In genomic region chr1:96559707-96560588, GRCh38 we compare ENCODE assay signal across 11 cellular contexts.
DNase-seq lines count a peak whose midpoint lies in the region; ATAC-seq, FAIRE-seq and TF ChIP-seq lines count a peak whose summit lies in the region.
"Had no signal": no experiment of that assay in that cellular context is flagged by ENCODE, and none has a peak within 500 bp of the region (broad histone marks: within the 10 kb centered on the region; RNA-seq: fewer than 3 reads in every experiment).

No MANE protein-coding gene starts in this region.

- TF ChIP-seq POLR2A in right lobe of liver (IDR thresholded peaks at IDR 0.05) (no peak), HepG2 (IDR thresholded peaks at IDR 0.05; ENCODE audit: insufficient read depth in 1 of 2, low read depth in 2 of 2, low read length in 2 of 2) (no peak)

- BruUV-seq in HepG2 (replicated peaks; lab: Mats Ljungman, UMichigan) = no TSS peak

- 41% methylated on average over 4 of the region's 4 CpGs for WGBS in right lobe of liver (ENCODE audit: insufficient coverage, low coverage, low lambda C conversion rate, missing lambda C conversion rate)
- 5% methylated on average over 4 of the region's 4 CpGs for WGBS in HepG2 (ENCODE audit: low lambda C conversion rate)
- 57 to 67% methylated on average over 4 of the region's 4 CpGs for WGBS in aorta, 2 donors

- no peaks in the 10 kb centered on the region for H3K9me3 Mint-ChIP-seq in activated CD8-positive, alpha-beta T cell treated with anti-CD3 and anti-CD28 coated beads, Interleukin-2, amount 10 ng/mL, durations not matched to agents 7 days and 5 days (ENCODE audit: insufficient read depth)

- in situ Hi-C loops in HepG2 (cut with HindIII; ENCODE audit: extremely low pct_ligation_motif_present, low pct_unique_long_range_greater_than_20kb) = no loop called here

- peaks cover 3% of the 10 kb centered on the region for H3K27me3 Mint-ChIP-seq in activated CD8-positive, alpha-beta T cell treated with anti-CD3 and anti-CD28 coated beads, Interleukin-2, amount 10 ng/mL, durations not matched to agents 7 days and 5 days (ENCODE audit: low read depth)

- H3K27ac Mint-ChIP-seq in activated CD8-positive, alpha-beta T cell treated with anti-CD3 and anti-CD28 coated beads, Interleukin-2, amount 10 ng/mL, durations not matched to agents 7 days and 5 days = no peak overlapping the region

- no peak for TF ChIP-seq EP300 in HepG2 (IDR thresholded peaks at IDR 0.05; ENCODE audit: low read depth in 2 of 2, low read length in 2 of 2)
- TF ChIP-seq EP300 in HepG2 (CRISPR knock-in tag; IDR thresholded peaks at IDR 0.05; ENCODE audit: borderline replicate concordance) = no peak

- intact Hi-C loops in right lobe of liver (cut with DNase I) (no loop called here), HepG2 (cut with micrococcal nuclease; ENCODE audit: unreplicated experiment) (no loop called here), kidney (cut with DNase I) (no loop called here), aorta (cut with DNase I) (no loop called here)

- no peak overlapping the region for H3K4me3 Mint-ChIP-seq in activated CD8-positive, alpha-beta T cell treated with anti-CD3 and anti-CD28 coated beads, Interleukin-2, amount 10 ng/mL, durations not matched to agents 7 days and 5 days

- POLR2A ChIA-PET in HepG2 (lab: Yijun Ruan, JAX) = no interaction called here
- POLR2A ChIA-PET in activated CD8-positive, alpha-beta T cell treated with anti-CD3 and anti-CD28 coated beads, Interleukin-2, amount 10 ng/mL, durations not matched to agents 7 days and 5 days (lab: Charles Lee) = no interaction called here

- no peak overlapping the region for H3K27ac ChIP-seq in right lobe of liver
- H3K27ac ChIP-seq in HepG2 (ENCODE audit: extremely low read length, insufficient read depth, low read length) = no peak overlapping the region
- H3K27ac ChIP-seq in kidney (ENCODE audit: low read depth in 2 of 2, low read length in 2 of 2) = no peak overlapping the region
- H3K27ac ChIP-seq in aorta (ENCODE audit: low read depth in 1 of 2, low read length in 2 of 2) = peak overlapping the region in 1 of 2 donors; percentile 44
- H3K27ac ChIP-seq: A549 had no signal

- no peak overlapping the region for H3K9ac ChIP-seq in HepG2 (ENCODE audit: insufficient read depth, low read depth, low read length)
- H3K9ac ChIP-seq in kidney (ENCODE audit: low read length in 2 of 2) = no peak overlapping the region

- no peak for TF ChIP-seq RAD21 in HepG2 (CRISPR knock-in tag; IDR thresholded peaks at IDR 0.05)

- H3K4me1 Mint-ChIP-seq in activated CD8-positive, alpha-beta T cell treated with anti-CD3 and anti-CD28 coated beads, Interleukin-2, amount 10 ng/mL, durations not matched to agents 7 days and 5 days (ENCODE audit: low read depth) = no peaks in the 10 kb centered on the region

- no peak overlapping the region for H2AFZ ChIP-seq in HepG2 (ENCODE audit: low read length)

- CTCF ChIA-PET in HepG2 (lab: Yijun Ruan, JAX; ENCODE audit: low intra/inter-chr PET ratio, low total read pairs) = no interaction called here
- CTCF ChIA-PET in activated CD8-positive, alpha-beta T cell treated with anti-CD3 and anti-CD28 coated beads, Interleukin-2, amount 10 ng/mL, durations not matched to agents 7 days and 5 days (lab: Charles Lee) = no interaction called here

- TF ChIP-seq CTCF in right lobe of liver (IDR thresholded peaks at IDR 0.05) = no peak
- no peak for TF ChIP-seq CTCF in HepG2 (CRISPR knock-in tag; IDR thresholded peaks at IDR 0.05)
- TF ChIP-seq CTCF in kidney (IDR thresholded peaks at IDR 0.05; ENCODE audit: borderline replicate concordance, extremely low read depth, insufficient read depth) = no peak

- H3K4me2 ChIP-seq in HepG2 (ENCODE audit: low read depth, low read length) = no peak overlapping the region
- H3K4me2 ChIP-seq: A549 had no signal

- H3K9me3 ChIP-seq in right lobe of liver (no peaks in the 10 kb centered on the region), HepG2 (ENCODE audit: low read length) (peaks cover 8% of the 10 kb centered on the region), kidney (ENCODE audit: control insufficient read depth in 1 of 2, low read length in 2 of 2) (peaks cover 0 to 3% of the 10 kb centered on the region in 2 donors), aorta (ENCODE audit: control insufficient read depth, low read length) (no peaks in the 10 kb centered on the region)
- H3K9me3 ChIP-seq: A549 had no signal

- FAIRE-seq in HepG2 (lab: Jason Lieb, UNC) (no peak), kidney (lab: Jason Lieb, UNC) (no peak)
- FAIRE-seq: A549 had no signal

- H3K79me2 ChIP-seq in HepG2 (ENCODE audit: insufficient read depth, low read length) = no peaks in the 10 kb centered on the region

- no peaks in the 10 kb centered on the region for H3K27me3 ChIP-seq in right lobe of liver
- no peaks in the 10 kb centered on the region for H3K27me3 ChIP-seq in HepG2 (ENCODE audit: control insufficient read depth in 1 of 2, insufficient read depth in 2 of 2, low read length in 2 of 2)
- no peaks in the 10 kb centered on the region for H3K27me3 ChIP-seq in aorta (ENCODE audit: control insufficient read depth in 1 of 2, insufficient read depth in 2 of 2, low read length in 1 of 2)

- H3K4me1 ChIP-seq in right lobe of liver = no peaks in the 10 kb centered on the region
- no peaks in the 10 kb centered on the region for H3K4me1 ChIP-seq in HepG2 (ENCODE audit: insufficient read depth, low read length)
- H3K4me1 ChIP-seq in kidney (ENCODE audit: control insufficient read depth in 1 of 2, insufficient read depth in 1 of 2, low read depth in 1 of 2, low read length in 2 of 2) = no peaks in the 10 kb centered on the region
- H3K4me1 ChIP-seq in aorta (ENCODE audit: control insufficient read depth in 1 of 2, insufficient read depth in 2 of 2, low read length in 2 of 2) = peaks cover 0 to 2% of the 10 kb centered on the region in 2 donors
- H3K4me1 ChIP-seq: A549 had no signal

- no peaks in the 10 kb centered on the region for H4K20me1 ChIP-seq in HepG2 (ENCODE audit: insufficient read depth, low read length)

- DNase-seq in right lobe of liver (peak in 2 of 3 donors; percentile 28 to 52), HepG2 (ENCODE audit: low spot score) (no peak), astrocyte of the hippocampus (ENCODE audit: low read depth, low spot score) (peak; percentile 94), kidney (peak; percentile 68), aorta (peak in 1 of 2 donors; percentile 63), NCI-H1417 treated with DMSO at 0.1 percent for 48 hours (lab: John Stamatoyannopoulos, UW) (no peak), islet precursor cell (no peak)
- DNase-seq in activated CD8-positive, alpha-beta T cell treated with anti-CD3 and anti-CD28 coated beads, Interleukin-2, amount 10 ng/mL, durations not matched to agents 7 days and 5 days = no peak
- DNase-seq: NCI-H82 had no signal

- H3K36me3 ChIP-seq in right lobe of liver (no peaks in the 10 kb centered on the region), HepG2 (replicated peaks in 1 of 2; ENCODE audit: control insufficient read depth in 1 of 2, insufficient read depth in 2 of 2, low read length in 2 of 2) (no peaks in the 10 kb centered on the region), kidney (ENCODE audit: control insufficient read depth in 1 of 2, insufficient read depth in 2 of 2, low read length in 2 of 2) (no peaks in the 10 kb centered on the region), aorta (ENCODE audit: control insufficient read depth in 1 of 2, insufficient read depth in 2 of 2, low read length in 1 of 2) (no peaks in the 10 kb centered on the region)

- no peaks in the 10 kb centered on the region for H3K36me3 Mint-ChIP-seq in activated CD8-positive, alpha-beta T cell treated with anti-CD3 and anti-CD28 coated beads, Interleukin-2, amount 10 ng/mL, durations not matched to agents 7 days and 5 days (ENCODE audit: low read depth)

- H3K4me3 ChIP-seq in right lobe of liver (no peak overlapping the region), HepG2 (replicated peaks in 1 of 3; ENCODE audit: insufficient read depth in 1 of 3, low read depth in 2 of 3, low read length in 3 of 3) (no peak overlapping the region), kidney (ENCODE audit: low read length in 2 of 2) (no peak overlapping the region), aorta (ENCODE audit: low read length in 2 of 2) (no peak overlapping the region)
- H3K4me3 ChIP-seq: A549, skin epidermis had no signal

- peak; percentile 37 to 96 (median 76) for ATAC-seq in right lobe of liver
- no peak for ATAC-seq in HepG2
- ATAC-seq in aorta (ENCODE audit: low FRiP score) = peak; percentile 79
- no peak for ATAC-seq in activated CD8-positive, alpha-beta T cell treated with anti-CD3 and anti-CD28 coated beads, Interleukin-2, amount 10 ng/mL, durations not matched to agents 7 days and 5 days

TF ChIP-seq in HepG2, 621 proteins besides CTCF, POLR2A, EP300 and RAD21 (continues in another document):
- no peak for TF ChIP-seq ELF4 (CRISPR knock-in tag; IDR thresholded peaks at IDR 0.05; ENCODE audit: borderline replicate concordance)
- TF ChIP-seq IRF2 (CRISPR knock-in tag; IDR thresholded peaks at IDR 0.05) = no peak
- TF ChIP-seq, protein P1, sequence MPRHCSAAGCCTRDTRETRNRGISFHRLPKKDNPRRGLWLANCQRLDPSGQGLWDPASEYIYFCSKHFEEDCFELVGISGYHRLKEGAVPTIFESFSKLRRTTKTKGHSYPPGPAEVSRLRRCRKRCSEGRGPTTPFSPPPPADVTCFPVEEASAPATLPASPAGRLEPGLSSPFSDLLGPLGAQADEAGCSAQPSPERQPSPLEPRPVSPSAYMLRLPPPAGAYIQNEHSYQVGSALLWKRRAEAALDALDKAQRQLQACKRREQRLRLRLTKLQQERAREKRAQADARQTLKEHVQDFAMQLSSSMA (CRISPR knock-in tag; IDR thresholded peaks at IDR 0.05) = no peak
- TF ChIP-seq, protein P2, sequence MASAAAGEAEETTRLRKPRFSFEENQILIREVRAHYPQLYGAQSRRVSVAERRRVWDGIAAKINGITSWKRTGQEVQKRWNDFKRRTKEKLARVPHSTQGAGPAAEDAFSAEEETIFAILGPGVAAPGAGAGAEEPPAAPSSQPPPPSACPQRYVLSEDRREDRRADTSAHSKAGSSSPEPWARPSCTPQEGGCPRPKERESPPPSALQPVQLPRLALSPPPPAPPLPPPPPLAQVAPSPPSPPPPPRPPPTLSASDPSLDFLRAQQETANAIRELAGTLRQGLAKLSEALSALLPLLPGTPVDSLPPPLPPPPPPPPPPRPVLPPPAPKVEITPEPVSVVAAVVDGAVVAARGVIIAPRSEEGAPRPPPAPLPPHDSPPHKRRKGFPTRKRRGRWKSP (CRISPR knock-in tag; IDR thresholded peaks at IDR 0.05) = no peak
- TF ChIP-seq ZFYVE20 (CRISPR knock-in tag; IDR thresholded peaks at IDR 0.05; ENCODE audit: borderline replicate concordance, low read depth) = no peak

Comparison
In these comparisons a context has a peak if more than half of its experiments do, and no peak if none do; other contexts are left out.
1. ATAC-seq: peak in right lobe of liver (4 of 4) and aorta (single experiment); none in HepG2 (single experiment) and activated CD8-positive, alpha-beta T cell treated with anti-CD3 and anti-CD28 coated beads, Interleukin-2, amount 10 ng/mL, durations not matched to agents 7 days and 5 days (single experiment).
2. DNase-seq: peak in right lobe of liver (2 of 3), astrocyte of the hippocampus (single experiment) and kidney (single experiment); none in HepG2 (single experiment), activated CD8-positive, alpha-beta T cell treated with anti-CD3 and anti-CD28 coated beads, Interleukin-2, amount 10 ng/mL, durations not matched to agents 7 days and 5 days (single experiment), NCI-H1417 treated with DMSO at 0.1 percent for 48 hours (single experiment) and islet precursor cell (single experiment).